37 cellular contexts compared by ENCODE assay signal in the genomic region with DNA sequence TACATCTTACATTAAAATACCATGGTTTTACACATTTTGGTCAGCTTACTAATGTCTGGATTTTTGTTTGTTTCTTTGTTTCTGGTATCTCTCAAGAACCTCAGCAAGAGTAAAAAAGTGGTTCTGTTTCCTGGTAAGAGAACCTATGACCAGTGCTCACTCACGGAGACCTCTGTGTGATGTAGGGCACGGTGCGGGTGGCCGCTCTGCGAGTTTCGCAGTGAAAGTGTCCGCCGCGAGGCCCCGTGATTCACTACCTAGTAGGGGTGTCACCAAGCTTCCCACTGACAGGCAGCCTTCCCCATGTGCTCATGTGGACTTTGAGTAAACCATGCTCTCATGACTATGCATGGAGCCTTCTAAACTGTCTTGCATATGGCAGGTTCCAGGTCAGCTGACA.
"Had no signal": no experiment of that assay in that cellular context is flagged by ENCODE, and none has a peak within 500 bp of the region (broad histone marks: within the 10 kb centered on the region; RNA-seq: fewer than 3 reads in every experiment).

No MANE protein-coding gene starts in this region.

- H3K4me3 ChIP-seq: adrenal gland, ascending aorta, body of pancreas, breast epithelium, cardiac muscle cell had no signal

- H3K27me3 Mint-ChIP-seq: activated naive CD4-positive, alpha-beta T cell treated with anti-CD3 and anti-CD28 coated beads, Interleukin-2, amount 10 ng/mL, durations not matched to agents 7 days and 5 days; activated naive CD4-positive, alpha-beta T cell treated with anti-CD3 and anti-CD28 coated beads, Interleukin-2, amount 50 U/mL, for 24 hours; activated naive CD8-positive, alpha-beta T cell treated with anti-CD3 and anti-CD28 coated beads, Interleukin-2, amount 10 ng/mL, durations not matched to agents 7 days and 5 days; activated T-cell treated with anti-CD3 and anti-CD28 coated beads, Interleukin-2, amount 50 U/mL, for 24 hours; brain; central memory CD8-positive, alpha-beta T cell had no signal

- H3K36me3 Mint-ChIP-seq: activated naive CD4-positive, alpha-beta T cell treated with anti-CD3 and anti-CD28 coated beads, Interleukin-2, amount 10 ng/mL, durations not matched to agents 7 days and 5 days; activated naive CD4-positive, alpha-beta T cell treated with anti-CD3 and anti-CD28 coated beads, Interleukin-2, amount 50 U/mL, for 24 hours; activated naive CD4-positive, alpha-beta T cell treated with anti-CD3 and anti-CD28 coated beads, Interleukin-2, amount 50 U/mL, for 72 hours; activated naive CD8-positive, alpha-beta T cell; activated naive CD8-positive, alpha-beta T cell treated with anti-CD3 and anti-CD28 coated beads for 36 hours; activated naive CD8-positive, alpha-beta T cell treated with anti-CD3 and anti-CD28 coated beads, Interleukin-2, amount 10 ng/mL, durations not matched to agents 7 days and 5 days had no signal

- H3K9me3 ChIP-seq: adrenal gland, ascending aorta, body of pancreas, breast epithelium had no signal

- H3K4me1 ChIP-seq: adrenal gland, ascending aorta, body of pancreas, breast epithelium had no signal

- H3K9me3 Mint-ChIP-seq: activated naive CD8-positive, alpha-beta T cell treated with anti-CD3 and anti-CD28 coated beads, Interleukin-2, amount 10 ng/mL, durations not matched to agents 7 days and 5 days; activated naive CD8-positive, alpha-beta T cell treated with anti-CD3 and anti-CD28 coated beads, Interleukin-2, amount 50 U/mL, for 24 hours; activated T-helper 2 cell treated with anti-CD3 and anti-CD28 coated beads, Interferon-gamma antibody, Interleukin-2, Interleukin-4, amounts not matched to agents 10 μg/mL and 5 μg/mL and 100 μg/mL, durations not matched to agents 14 hours and 24 hours and 36 hours had no signal

- H3K4me3 Mint-ChIP-seq: activated naive CD4-positive, alpha-beta T cell treated with anti-CD3 and anti-CD28 coated beads for 36 hours; activated naive CD4-positive, alpha-beta T cell treated with anti-CD3 and anti-CD28 coated beads, Interleukin-2, amount 10 ng/mL, durations not matched to agents 7 days and 5 days; activated naive CD4-positive, alpha-beta T cell treated with anti-CD3 and anti-CD28 coated beads, Interleukin-2, amount 50 U/mL, for 24 hours; activated naive CD8-positive, alpha-beta T cell; activated naive CD8-positive, alpha-beta T cell treated with anti-CD3 and anti-CD28 coated beads for 36 hours; activated naive CD8-positive, alpha-beta T cell treated with anti-CD3 and anti-CD28 coated beads, Interleukin-2, amount 10 ng/mL, durations not matched to agents 7 days and 5 days; activated naive CD8-positive, alpha-beta T cell treated with anti-CD3 and anti-CD28 coated beads, Interleukin-2, amount 50 U/mL, for 24 hours; activated T-cell treated with anti-CD3 and anti-CD28 coated beads, Interleukin-2, amount 50 U/mL, for 24 hours; activated T-cell treated with anti-CD3 and anti-CD28 coated beads, Interleukin-2, amount 50 U/mL, for 4 hours; activated T-cell treated with anti-CD3 and anti-CD28 coated beads, Interleukin-2, amount 50 U/mL, for 72 hours; activated T-helper 17 cell treated with anti-CD3 and anti-CD28 coated beads, Interleukin-2, amount 50 U/mL, for 72 hours; brain; central memory CD8-positive, alpha-beta T cell had no signal

- H3K27ac Mint-ChIP-seq: activated naive CD4-positive, alpha-beta T cell treated with anti-CD3 and anti-CD28 coated beads for 36 hours; activated naive CD4-positive, alpha-beta T cell treated with anti-CD3 and anti-CD28 coated beads, Interleukin-2, amount 10 ng/mL, durations not matched to agents 7 days and 5 days; activated naive CD4-positive, alpha-beta T cell treated with anti-CD3 and anti-CD28 coated beads, Interleukin-2, amount 50 U/mL, for 24 hours; activated naive CD4-positive, alpha-beta T cell treated with anti-CD3 and anti-CD28 coated beads, Interleukin-2, amount 50 U/mL, for 72 hours; activated naive CD8-positive, alpha-beta T cell; activated naive CD8-positive, alpha-beta T cell treated with anti-CD3 and anti-CD28 coated beads for 36 hours; activated naive CD8-positive, alpha-beta T cell treated with anti-CD3 and anti-CD28 coated beads, Interleukin-2, amount 10 ng/mL, durations not matched to agents 7 days and 5 days; activated naive CD8-positive, alpha-beta T cell treated with anti-CD3 and anti-CD28 coated beads, Interleukin-2, amount 50 U/mL, for 24 hours; activated T-cell treated with anti-CD3 and anti-CD28 coated beads, Interleukin-2, amount 50 U/mL, for 24 hours; activated T-cell treated with anti-CD3 and anti-CD28 coated beads, Interleukin-2, amount 50 U/mL, for 72 hours; activated T-helper 17 cell treated with anti-CD3 and anti-CD28 coated beads, Interleukin-2, amount 50 U/mL, for 72 hours; activated T-helper 2 cell treated with anti-CD3 and anti-CD28 coated beads, Interferon-gamma antibody, Interleukin-2, Interleukin-4, amounts not matched to agents 10 μg/mL and 5 μg/mL and 100 μg/mL, durations not matched to agents 14 hours and 24 hours and 36 hours had no signal

- DNase-seq: activated effector memory CD4-positive, alpha-beta T cell treated with anti-CD3 and anti-CD28 coated beads, Interleukin-2, amount 50 U/mL, for 16 hours; activated effector memory CD4-positive, alpha-beta T cell treated with Interleukin-2 at 50 U/mL for 16 hours; activated gamma-delta T cell; activated gamma-delta T cell treated with Interleukin-2 at 50 U/mL for 16 hours; activated naive CD4-positive, alpha-beta T cell; activated naive CD4-positive, alpha-beta T cell treated with anti-CD3 and anti-CD28 coated beads for 36 hours; activated naive CD4-positive, alpha-beta T cell treated with anti-CD3 and anti-CD28 coated beads, Interleukin-2, amount 10 ng/mL, durations not matched to agents 7 days and 5 days; activated naive CD4-positive, alpha-beta T cell treated with anti-CD3 and anti-CD28 coated beads, Interleukin-2, amount 50 U/mL, for 16 hours; activated naive CD4-positive, alpha-beta T cell treated with Interleukin-2 at 50 U/mL for 16 hours; activated naive CD8-positive, alpha-beta T cell treated with anti-CD3 and anti-CD28 coated beads for 36 hours; activated naive CD8-positive, alpha-beta T cell treated with anti-CD3 and anti-CD28 coated beads, Interleukin-2, amount 10 ng/mL, durations not matched to agents 7 days and 5 days; activated naive CD8-positive, alpha-beta T cell treated with anti-CD3 and anti-CD28 coated beads, Interleukin-2, amount 50 U/mL, for 24 hours; activated T-cell treated with anti-CD3 and anti-CD28 coated beads, Interleukin-2, amount 50 U/mL, for 1 hour; activated T-cell treated with anti-CD3 and anti-CD28 coated beads, Interleukin-2, amount 50 U/mL, for 24 hours; activated T-cell treated with anti-CD3 and anti-CD28 coated beads, Interleukin-2, amount 50 U/mL, for 4 hours; activated T-cell treated with anti-CD3 and anti-CD28 coated beads, Interleukin-2, amount 50 U/mL, for 48 hours; activated T-cell treated with anti-CD3 and anti-CD28 coated beads, Interleukin-2, amount 50 U/mL, for 72 hours; adrenal gland; amniotic stem cell; amygdala; anterior cingulate cortex; aorta; body of pancreas; brain microvascular endothelial cell; caudate nucleus; central memory CD4-positive, alpha-beta T cell; cerebellar nuclear complex had no signal

- H3K4me1 Mint-ChIP-seq: activated naive CD4-positive, alpha-beta T cell treated with anti-CD3 and anti-CD28 coated beads, Interleukin-2, amount 10 ng/mL, durations not matched to agents 7 days and 5 days; activated naive CD4-positive, alpha-beta T cell treated with anti-CD3 and anti-CD28 coated beads, Interleukin-2, amount 50 U/mL, for 24 hours; activated naive CD8-positive, alpha-beta T cell treated with anti-CD3 and anti-CD28 coated beads for 36 hours; activated naive CD8-positive, alpha-beta T cell treated with anti-CD3 and anti-CD28 coated beads, Interleukin-2, amount 50 U/mL, for 24 hours; activated T-helper 17 cell treated with anti-CD3 and anti-CD28 coated beads, Interleukin-2, amount 50 U/mL, for 72 hours; central memory CD8-positive, alpha-beta T cell had no signal

- H3K36me3 ChIP-seq: adrenal gland, ascending aorta, brain microvascular endothelial cell, breast epithelium, cardiac muscle cell had no signal

- ATAC-seq: activated naive CD4-positive, alpha-beta T cell treated with anti-CD3 and anti-CD28 coated beads, Interleukin-2, amount 50 U/mL, for 72 hours; activated naive CD8-positive, alpha-beta T cell treated with anti-CD3 and anti-CD28 coated beads, Interleukin-2, amount 50 U/mL, for 24 hours; activated T-cell treated with anti-CD3 and anti-CD28 coated beads, Interleukin-2, amount 50 U/mL, for 4 hours; activated T-cell treated with anti-CD3 and anti-CD28 coated beads, Interleukin-2, amount 50 U/mL, for 72 hours; activated T-helper 17 cell treated with anti-CD3 and anti-CD28 coated beads, Interleukin-2, amount 50 U/mL, for 72 hours; body of pancreas had no signal

- H3K27ac ChIP-seq: adrenal gland, ascending aorta, body of pancreas, brain microvascular endothelial cell, breast epithelium, cardiac muscle cell had no signal

- H3K27me3 ChIP-seq: adrenal gland, ascending aorta, body of pancreas, brain microvascular endothelial cell, breast epithelium, cardiac muscle cell had no signal
